ENCODE assay signal across 8 cellular contexts in genomic region chr19:33193864-33194362, GRCh38. TPM values are rescaled to one million over a fixed set of nuclear protein-coding genes. Genes with fewer than 3 reads are reported as not detected.
DNase-seq lines count a peak whose midpoint lies in the region; ATAC-seq and TF ChIP-seq lines count a peak whose summit lies in the region.

TSS of gene LRP3 (plus strand) at chr19:33194330. CDS start at chr19:33194786, 456 bp downstream.

- no peak within 1 kb of the TSS for H2AFZ ChIP-seq in Karpas-422 (ENCODE audit: low read length)

- H4K20me1 ChIP-seq in Karpas-422 (ENCODE audit: insufficient read depth, low read depth, low read length), result no peaks in the 10 kb centered on the region

- no peaks in the 10 kb centered on the region for H3K79me2 ChIP-seq in Karpas-422 (ENCODE audit: low read length)

- peak within 1 kb of the TSS; percentile 48 to 54 for H3K4me3 ChIP-seq in Panc1 (ENCODE audit: low read depth in 2 of 2, low read length in 2 of 2)
- H3K4me3 ChIP-seq in mononuclear cell (ENCODE audit: low read length), result peak within 1 kb of the TSS; percentile 29
- peak within 1 kb of the TSS; percentile 42 to 70 (median 70) for H3K4me3 ChIP-seq in upper lobe of left lung
- H3K4me3 ChIP-seq in Karpas-422 (ENCODE audit: low read length), result no peak within 1 kb of the TSS

- POLR2A ChIA-PET in Panc1 (lab: Charles Lee), result no interaction called here

- TF ChIP-seq POLR2A in upper lobe of left lung (IDR thresholded peaks at IDR 0.05), result no peak

- in situ Hi-C loops in Panc1 (cut with HindIII; ENCODE audit: low pct_unique_long_range_greater_than_20kb, low sequenced_read_pairs), result no loop called here

- no peaks in the 10 kb centered on the region for H3K9me2 ChIP-seq in Karpas-422 (replicated peaks; ENCODE audit: insufficient read depth, low read length)

- no peak for TF ChIP-seq CTCF in Panc1 (IDR thresholded peaks at IDR 0.05)
- no peak for TF ChIP-seq CTCF in endothelial cell (IDR thresholded peaks at IDR 0.05; ENCODE audit: unreplicated experiment)
- no peak for TF ChIP-seq CTCF in upper lobe of left lung (IDR thresholded peaks at IDR 0.05)

- WGBS in upper lobe of left lung, 2 donors, result 7 to 36% methylated on average over 5 to 26 of the region's 50 CpGs

- H3K27ac Mint-ChIP-seq in endothelial cell (ENCODE audit: unreplicated experiment), result no peak within 1 kb of the TSS

- H3K36me3 Mint-ChIP-seq in activated T-cell treated with anti-CD3 and anti-CD28 coated beads, Interleukin-2, amount 50 U/mL, for 4 hours (ENCODE audit: insufficient read depth), result no peaks in the 10 kb centered on the region
- H3K36me3 Mint-ChIP-seq in endothelial cell (ENCODE audit: low read depth, unreplicated experiment), result no peaks in the 10 kb centered on the region

- no peak within 1 kb of the TSS for H3K4me2 ChIP-seq in Karpas-422 (ENCODE audit: low read depth, low read length, poor library complexity, severe bottlenecking)

- H3K27me3 Mint-ChIP-seq in activated T-cell treated with anti-CD3 and anti-CD28 coated beads, Interleukin-2, amount 50 U/mL, for 4 hours (ENCODE audit: low read depth), result peaks cover 48% of the 10 kb centered on the region
- H3K27me3 Mint-ChIP-seq in endothelial cell (ENCODE audit: unreplicated experiment), result peaks cover 9% of the 10 kb centered on the region

- H3K27ac ChIP-seq in Panc1 (ENCODE audit: low read length) (peak within 1 kb of the TSS; percentile 13; the same call in 1 of the 2 replicates), upper lobe of left lung (peak within 1 kb of the TSS in 1 of 4 donors; percentile 70), Karpas-422 (ENCODE audit: low read length) (no peak within 1 kb of the TSS)

- H3K4me1 ChIP-seq in Panc1 (ENCODE audit: control insufficient read depth, insufficient read depth, low read length) (peaks cover 10% of the 10 kb centered on the region), mononuclear cell (ENCODE audit: insufficient read depth, low read length) (peaks cover 23% of the 10 kb centered on the region), upper lobe of left lung (peaks cover 8 to 22% (median 11%) of the 10 kb centered on the region in 4 donors), Karpas-422 (ENCODE audit: low read length) (no peaks in the 10 kb centered on the region)

- DNase-seq in activated T-cell treated with anti-CD3 and anti-CD28 coated beads, Interleukin-2, amount 50 U/mL, for 4 hours, result no peak
- no peak for DNase-seq in activated T-cell treated with anti-CD3 and anti-CD28 coated beads, Interleukin-2, amount 50 U/mL, for 48 hours
- no peak for DNase-seq in Panc1 (ENCODE audit: low read depth, low spot score)
- DNase-seq in endothelial cell (ENCODE audit: low spot score), result no peak
- DNase-seq in upper lobe of left lung, result peak; percentile 48 to 91
- DNase-seq in Karpas-422, result no peak

- peak within 1 kb of the TSS; percentile 51 for H3K4me3 Mint-ChIP-seq in activated T-cell treated with anti-CD3 and anti-CD28 coated beads, Interleukin-2, amount 50 U/mL, for 4 hours
- peak within 1 kb of the TSS; percentile 74 for H3K4me3 Mint-ChIP-seq in endothelial cell (ENCODE audit: unreplicated experiment)

- H3K9me3 ChIP-seq in Panc1 (ENCODE audit: control insufficient read depth, insufficient read depth, low read depth, low read length), result no peaks in the 10 kb centered on the region
- H3K9me3 ChIP-seq in mononuclear cell (ENCODE audit: low read depth, low read length), result no peaks in the 10 kb centered on the region
- no peaks in the 10 kb centered on the region for H3K9me3 ChIP-seq in upper lobe of left lung
- H3K9me3 ChIP-seq in Karpas-422 (ENCODE audit: low read length), result no peaks in the 10 kb centered on the region

- no peak for TF ChIP-seq EP300 in upper lobe of left lung (IDR thresholded peaks at IDR 0.05)

- H3K9ac ChIP-seq in Karpas-422 (ENCODE audit: low read length), result no peak within 1 kb of the TSS

- no peaks in the 10 kb centered on the region; the same call in 1 of the 2 replicates for H3K36me3 ChIP-seq in Panc1 (ENCODE audit: control insufficient read depth, insufficient read depth, low read length)
- H3K36me3 ChIP-seq in upper lobe of left lung, result no peaks in the 10 kb centered on the region
- H3K36me3 ChIP-seq in Karpas-422 (ENCODE audit: insufficient read depth, low read length), result no peaks in the 10 kb centered on the region

- peak; percentile 47 to 51 for ATAC-seq in activated T-cell treated with anti-CD3 and anti-CD28 coated beads, Interleukin-2, amount 50 U/mL, for 4 hours
- ATAC-seq in Panc1 (peak; percentile 74), upper lobe of left lung (ENCODE audit: low FRiP score in 2 of 2) (peak in 1 of 2 donors; percentile 79), HG03039 (IDR thresholded peaks at IDR 0.05; ENCODE audit: unreplicated experiment) (no peak)

- no peaks in the 10 kb centered on the region for H3K9me3 Mint-ChIP-seq in activated T-cell treated with anti-CD3 and anti-CD28 coated beads, Interleukin-2, amount 50 U/mL, for 4 hours
- no peaks in the 10 kb centered on the region for H3K9me3 Mint-ChIP-seq in endothelial cell (ENCODE audit: unreplicated experiment)

- BruUV-seq in Panc1 (replicated peaks; lab: Mats Ljungman, UMichigan), result no TSS peak

- CTCF ChIA-PET in Panc1 (lab: Charles Lee), result no interaction called here

- intact Hi-C loops in Panc1 (cut with micrococcal nuclease; ENCODE audit: unreplicated experiment), result no loop called here

- H3K4me1 Mint-ChIP-seq in activated T-cell treated with anti-CD3 and anti-CD28 coated beads, Interleukin-2, amount 50 U/mL, for 4 hours (ENCODE audit: low read depth), result peaks cover 2% of the 10 kb centered on the region
- H3K4me1 Mint-ChIP-seq in endothelial cell (ENCODE audit: unreplicated experiment), result no peaks in the 10 kb centered on the region

- H3K27me3 ChIP-seq in Panc1 (ENCODE audit: control insufficient read depth, insufficient read depth, low read length) (no peaks in the 10 kb centered on the region), mononuclear cell (ENCODE audit: insufficient read depth, low read length) (peaks cover 10% of the 10 kb centered on the region), upper lobe of left lung (no peaks in the 10 kb centered on the region), Karpas-422 (ENCODE audit: low read length) (no peaks in the 10 kb centered on the region)

RNA-seq across cellular contexts. Expression of gene LRP3, which starts in this region (rescaled TPM):
- total RNA-seq in activated T-cell treated with anti-CD3 and anti-CD28 coated beads, Interleukin-2, amount 50 U/mL, for 4 hours, result under 1 TPM; 0.14 to 0.84 (median 0.71) TPM
- total RNA-seq in Panc1 (2021; ENCODE audit: unreplicated experiment) (28.6 TPM), endothelial cell (ENCODE audit: unreplicated experiment) (5.4 TPM), mononuclear cell (3.8 TPM), upper lobe of left lung (10 to 100 TPM in 4 of 6 donors, 1 to 10 TPM in 2; 8.2 to 29.7 (median 19.0) TPM)
- 40.1 TPM for polyA plus RNA-seq in Panc1 (2012; ENCODE audit: insufficient read length)
- total RNA-seq in Karpas-422 (2014; rRNA removed; shearing (Covaris generic); ENCODE audit: low replicate concordance), result not detected in 2 replicates

Comparison
In these comparisons a context has a peak if more than half of its experiments do, and no peak if none do; other contexts are left out.
1. Peak in ATAC-seq in activated T-cell treated with anti-CD3 and anti-CD28 coated beads, Interleukin-2, amount 50 U/mL, for 4 hours; RNA of the gene not detected or under 1 TPM.
2. DNase-seq: peak in upper lobe of left lung (2 of 2); none in activated T-cell treated with anti-CD3 and anti-CD28 coated beads, Interleukin-2, amount 50 U/mL, for 4 hours (single experiment), activated T-cell treated with anti-CD3 and anti-CD28 coated beads, Interleukin-2, amount 50 U/mL, for 48 hours (0 of 2), Panc1 (single experiment), endothelial cell (single experiment) and Karpas-422 (single experiment).